Comparison of ENCODE assay signal across 1 cellular context in genomic region chr6:147203311-147204059, GRCh38.
TF ChIP-seq lines count a peak whose summit lies in the region.

No MANE protein-coding gene starts in this region.

TF ChIP-seq in HepG2, 621 proteins besides CTCF, POLR2A, EP300 and RAD21 (continued from another document and continues in another):
- TF ChIP-seq ZNF704 (CRISPR knock-in tag; IDR thresholded peaks at IDR 0.05; ENCODE audit: borderline replicate concordance) (no peak), TFDP1 (CRISPR knock-in tag; IDR thresholded peaks at IDR 0.05; ENCODE audit: borderline replicate concordance) (peak; percentile 86; the same call in 1 of the 2 replicates), ZNF510 (CRISPR knock-in tag; IDR thresholded peaks at IDR 0.05; ENCODE audit: low read depth) (0 out of 2 replicates have a peak, but pooled peaks have one; percentile 62), SNAI1 (CRISPR knock-in tag; IDR thresholded peaks at IDR 0.05; ENCODE audit: borderline replicate concordance) (no peak; the same call in 1 of the 2 replicates), PHF8 (CRISPR knock-in tag; IDR thresholded peaks at IDR 0.05) (peak; percentile 41), TFDP2 (CRISPR knock-in tag; IDR thresholded peaks at IDR 0.05) (peak; percentile 56; the same call in 1 of the 2 replicates), TGIF2 (CRISPR knock-in tag; IDR thresholded peaks at IDR 0.05) (0 out of 2 replicates have a peak, but pooled peaks have one; percentile 2), ZNF749 (CRISPR knock-in tag; IDR thresholded peaks at IDR 0.05; ENCODE audit: borderline replicate concordance) (0 out of 2 replicates have a peak, but pooled peaks have one; percentile 36), FOXK1 (CRISPR knock-in tag; IDR thresholded peaks at IDR 0.05; ENCODE audit: borderline replicate concordance, low read depth) (0 out of 2 replicates have a peak, but pooled peaks have one; percentile 50), ZNF556 (CRISPR knock-in tag; IDR thresholded peaks at IDR 0.05; ENCODE audit: borderline replicate concordance) (0 out of 2 replicates have a peak, but pooled peaks have one; percentile 76), SAFB2 (CRISPR knock-in tag; IDR thresholded peaks at IDR 0.05; ENCODE audit: borderline replicate concordance, low read depth) (0 out of 2 replicates have a peak, but pooled peaks have one; percentile 22), ZNF329 (CRISPR knock-in tag; IDR thresholded peaks at IDR 0.05; ENCODE audit: low read depth) (peak; percentile 64), MED13 (CRISPR knock-in tag; IDR thresholded peaks at IDR 0.05) (0 out of 2 replicates have a peak, but pooled peaks have one; percentile 11), GLMP (CRISPR knock-in tag; IDR thresholded peaks at IDR 0.05; ENCODE audit: borderline replicate concordance) (no peak), ZNF768 (CRISPR knock-in tag; IDR thresholded peaks at IDR 0.05) (peak; percentile 50), ZFX (CRISPR knock-in tag; IDR thresholded peaks at IDR 0.05; ENCODE audit: low read depth) (peak; percentile 88), DBP (CRISPR knock-in tag; IDR thresholded peaks at IDR 0.05; ENCODE audit: not compliant biosample characterization) (peak; percentile 40), PLSCR1 (CRISPR knock-in tag; IDR thresholded peaks at IDR 0.05; ENCODE audit: borderline replicate concordance) (no peak), NFE2 (CRISPR knock-in tag; IDR thresholded peaks at IDR 0.05) (no peak), KLF9 (CRISPR knock-in tag; IDR thresholded peaks at IDR 0.05; ENCODE audit: low read depth) (no peak), ZNF136 (CRISPR knock-in tag; IDR thresholded peaks at IDR 0.05; ENCODE audit: low read depth) (no peak), ZNF841 (CRISPR knock-in tag; IDR thresholded peaks at IDR 0.05; ENCODE audit: borderline replicate concordance) (peak; percentile 71; the same call in 1 of the 2 replicates), MEIS2 (CRISPR knock-in tag; IDR thresholded peaks at IDR 0.05) (peak; percentile 82; the same call in 1 of the 2 replicates), MAX (IDR thresholded peaks at IDR 0.05) (peak; percentile 69), ZNF850 (CRISPR knock-in tag; conservative IDR thresholded peaks at IDR 0.05) (no peak), ZNF264 (CRISPR knock-in tag; IDR thresholded peaks at IDR 0.05) (0 out of 2 replicates have a peak, but pooled peaks have one; percentile 28), MTF1 (CRISPR knock-in tag; IDR thresholded peaks at IDR 0.05) (0 out of 2 replicates have a peak, but pooled peaks have one; percentile 63), ZNF256 (CRISPR knock-in tag; conservative IDR thresholded peaks at IDR 0.05) (0 out of 2 replicates have a peak, but pooled peaks have one; percentile 73), FOXA1 (IDR thresholded peaks at IDR 0.05) (no peak), FOXA1 (CRISPR knock-in tag; IDR thresholded peaks at IDR 0.05) (0 out of 2 replicates have a peak, but pooled peaks have one; percentile 19), EEA1 (CRISPR knock-in tag; IDR thresholded peaks at IDR 0.05; ENCODE audit: borderline replicate concordance) (peak; percentile 68; the same call in 1 of the 2 replicates), ATF2 (CRISPR knock-in tag; IDR thresholded peaks at IDR 0.05) (no peak), SRSF1 (optimal IDR thresholded peaks at IDR 0.05; ENCODE audit: low read depth, low read length) (peak; percentile 77), SP140L (CRISPR knock-in tag; IDR thresholded peaks at IDR 0.05; ENCODE audit: borderline replicate concordance) (peak; percentile 69; the same call in 1 of the 2 replicates), ZNF615 (CRISPR knock-in tag; IDR thresholded peaks at IDR 0.05; ENCODE audit: borderline replicate concordance) (0 out of 2 replicates have a peak, but pooled peaks have one; percentile 66), ZFP82 (CRISPR knock-in tag; IDR thresholded peaks at IDR 0.05; ENCODE audit: borderline replicate concordance) (0 out of 2 replicates have a peak, but pooled peaks have one; percentile 43), GATAD1 (CRISPR knock-in tag; IDR thresholded peaks at IDR 0.05) (0 out of 2 replicates have a peak, but pooled peaks have one; percentile 35), ZNF766 (CRISPR knock-in tag; IDR thresholded peaks at IDR 0.05; ENCODE audit: borderline replicate concordance) (no peak), ZNF367 (CRISPR knock-in tag; IDR thresholded peaks at IDR 0.05; ENCODE audit: borderline replicate concordance) (peak; percentile 55; the same call in 1 of the 2 replicates), SMAD9 (CRISPR knock-in tag; IDR thresholded peaks at IDR 0.05) (peak; percentile 63; the same call in 1 of the 2 replicates), POLR2G (IDR thresholded peaks at IDR 0.05; ENCODE audit: low read depth, low read length) (peak; percentile 69), LRRFIP1 (CRISPR knock-in tag; conservative IDR thresholded peaks at IDR 0.05) (no peak), UBTF (CRISPR knock-in tag; IDR thresholded peaks at IDR 0.05) (peak; percentile 68), ATAD3A (CRISPR knock-in tag; IDR thresholded peaks at IDR 0.05) (no peak), PAXIP1 (CRISPR knock-in tag; conservative IDR thresholded peaks at IDR 0.05) (no peak)
